Comparison of ENCODE assay signal across 27 cellular contexts in genomic region chr2:10592652-10593051, GRCh38.
"Had no signal": no experiment of that assay in that cellular context is flagged by ENCODE, and none has a peak within 500 bp of the region (broad histone marks: within the 10 kb centered on the region; RNA-seq: fewer than 3 reads in every experiment).

No MANE protein-coding gene starts in this region.

- H3K9me3 Mint-ChIP-seq: immature natural killer cell; natural killer cell treated with Interleukin-12 subunit alpha and Interleukin-12 subunit beta and Interleukin-15 and Interleukin-18, amount 100 ng/mL, for 72 hours; stimulated activated naive B cell treated with anti-CD40 and anti-IgM and Interleukin-4, amounts not matched to agents 10 μg/mL and 1 μg/mL and 100 μg/mL, for 72 hours had no signal

- DNase-seq: hypothalamus; immature natural killer cell; left ventricle myocardium inferior; mesendoderm; midbrain; mucosa of descending colon; naive thymus-derived CD4-positive, alpha-beta T cell; pancreas; posterior cingulate gyrus; retina; right cardiac atrium; sigmoid colon; small intestine; spleen; stimulated activated CD4-positive, alpha-beta T cell treated with anti-CD3 and anti-CD28 coated beads, Interleukin-4, amount 100 ng/mL, for 4 hours; stimulated activated CD8-positive, alpha-beta memory T cell treated with anti-CD3 and anti-CD28 coated beads, Interleukin-4, amount 100 ng/mL, for 48 hours; stimulated activated naive B cell treated with anti-CD40 and anti-IgM and Interleukin-4, amounts not matched to agents 10 μg/mL and 1 μg/mL and 100 μg/mL, for 72 hours; stimulated activated naive CD8-positive, alpha-beta T cell treated with anti-CD3 and anti-CD28 coated beads, Interleukin-15, Interleukin-2, amounts not matched to agents 100 U/mL and 50 U/mL, for 24 hours; stomach; testis; thyroid gland; transverse colon; upper lobe of left lung had no signal

- H3K27ac Mint-ChIP-seq: immature natural killer cell; naive thymus-derived CD4-positive, alpha-beta T cell; natural killer cell treated with Interleukin-12 subunit alpha and Interleukin-12 subunit beta and Interleukin-15 and Interleukin-18, amount 100 ng/mL, for 72 hours; stimulated activated naive B cell treated with anti-CD40 and anti-IgM and Interleukin-4, amounts not matched to agents 10 μg/mL and 1 μg/mL and 100 μg/mL, for 72 hours had no signal

- H3K36me3 ChIP-seq: prostate gland, thyroid gland had no signal

- H3K27me3 Mint-ChIP-seq: naive thymus-derived CD4-positive, alpha-beta T cell; natural killer cell treated with Interleukin-12 subunit alpha and Interleukin-12 subunit beta and Interleukin-15 and Interleukin-18, amount 100 ng/mL, for 72 hours; stimulated activated naive B cell treated with anti-CD40 and anti-IgM and Interleukin-4, amounts not matched to agents 10 μg/mL and 1 μg/mL and 100 μg/mL, for 72 hours had no signal

- ATAC-seq: mucosa of descending colon; naive thymus-derived CD4-positive, alpha-beta T cell; natural killer cell treated with Interleukin-12 subunit alpha and Interleukin-12 subunit beta and Interleukin-15 and Interleukin-18, amount 100 ng/mL, for 72 hours; pancreas; right cardiac atrium; stimulated activated naive B cell treated with anti-CD40 and anti-IgM and Interleukin-4, amounts not matched to agents 10 μg/mL and 1 μg/mL and 100 μg/mL, for 72 hours; stimulated activated naive CD8-positive, alpha-beta T cell treated with anti-CD3 and anti-CD28 coated beads, Interleukin-15, Interleukin-2, amounts not matched to agents 100 U/mL and 50 U/mL, for 24 hours had no signal

- H3K9me3 ChIP-seq: left ventricle myocardium inferior, mucosa of descending colon, pancreas, prostate gland, sigmoid colon, spleen, stomach, testis, thyroid gland, transverse colon, upper lobe of left lung, vagina had no signal

- H3K4me3 Mint-ChIP-seq: immature natural killer cell; naive thymus-derived CD4-positive, alpha-beta T cell; natural killer cell treated with Interleukin-12 subunit alpha and Interleukin-12 subunit beta and Interleukin-15 and Interleukin-18, amount 100 ng/mL, for 72 hours; stimulated activated naive B cell treated with anti-CD40 and anti-IgM and Interleukin-4, amounts not matched to agents 10 μg/mL and 1 μg/mL and 100 μg/mL, for 72 hours had no signal

- H3K4me1 Mint-ChIP-seq: immature natural killer cell had no signal

- H3K4me3 ChIP-seq: left ventricle myocardium inferior, lung, mucosa of descending colon, pancreas, prostate gland, sigmoid colon, spleen, stomach, testis, thyroid gland, transverse colon, upper lobe of left lung, vagina had no signal

- H3K27me3 ChIP-seq: pancreas, sigmoid colon, spleen, stomach, testis, thyroid gland, transverse colon, upper lobe of left lung, vagina had no signal

- H3K4me1 ChIP-seq: pancreas, prostate gland, sigmoid colon, spleen, stomach, testis, transverse colon, vagina had no signal

- H3K27ac ChIP-seq: left ventricle myocardium inferior, pancreas, prostate gland, sigmoid colon, spleen, stomach, testis, thyroid gland, transverse colon, upper lobe of left lung, vagina had no signal
